8 cellular contexts compared by ENCODE assay signal in genomic region chr11:1573847-1574255, GRCh38. TPM values are rescaled to one million over a fixed set of nuclear protein-coding genes. Genes with fewer than 3 reads are reported as not detected.
DNase-seq lines count a peak whose midpoint lies in the region; ATAC-seq and TF ChIP-seq lines count a peak whose summit lies in the region.

No MANE protein-coding gene starts in this region.

- CTCF ChIA-PET in CD4-positive, alpha-beta T cell (lab: Charles Lee) = interaction anchor here (1.1 to 3.0 kb wide), 14 partner anchors 9 to 268 kb away, joined by 3 to 83 read pairs (median 6); no protein-coding TSS in a partner anchor

- peak overlapping the region; percentile 87 for H3K4me3 Mint-ChIP-seq in CD4-positive, alpha-beta T cell
- peak overlapping the region; percentile 64 for H3K4me3 Mint-ChIP-seq in chondrocyte (ENCODE audit: unreplicated experiment)
- H3K4me3 Mint-ChIP-seq in natural killer cell = peak overlapping the region; percentile 78

- H3K9me3 ChIP-seq in CD4-positive, alpha-beta T cell (ENCODE audit: control insufficient read depth, low read length) = peaks cover 7% of the 10 kb centered on the region

- POLR2A ChIA-PET in CD4-positive, alpha-beta T cell (lab: Charles Lee) = interaction anchor here (0.9 to 3.2 kb wide), 6 partner anchors 11 to 277 kb away, joined by 3 to 34 read pairs (median 4); partner anchors contain the start of gene KRTAP5-1

- peak overlapping the region; percentile 89 for H3K27ac Mint-ChIP-seq in CD4-positive, alpha-beta T cell
- H3K27ac Mint-ChIP-seq in chondrocyte (ENCODE audit: unreplicated experiment) (no peak overlapping the region), natural killer cell (peak overlapping the region; percentile 76 to 94)

- TF ChIP-seq CTCF in CD4-positive, alpha-beta T cell (IDR thresholded peaks at IDR 0.05) = no peak
- no peak for TF ChIP-seq CTCF in chondrocyte (IDR thresholded peaks at IDR 0.05)
- TF ChIP-seq CTCF in natural killer cell (IDR thresholded peaks at IDR 0.05) = no peak

- no peaks in the 10 kb centered on the region for H3K9me3 Mint-ChIP-seq in CD4-positive, alpha-beta T cell
- peaks cover 7% of the 10 kb centered on the region for H3K9me3 Mint-ChIP-seq in chondrocyte (ENCODE audit: low read depth)
- H3K9me3 Mint-ChIP-seq in natural killer cell = no peaks in the 10 kb centered on the region

- H3K27ac ChIP-seq in CD4-positive, alpha-beta T cell (ENCODE audit: low read depth, low read length) = peak overlapping the region; percentile 82

- no peaks in the 10 kb centered on the region for H3K27me3 Mint-ChIP-seq in CD4-positive, alpha-beta T cell
- H3K27me3 Mint-ChIP-seq in chondrocyte (ENCODE audit: low read depth) (no peaks in the 10 kb centered on the region), natural killer cell (ENCODE audit: low read depth in 2 of 2) (peaks cover 0 to 17% of the 10 kb centered on the region in 2 donors)

- no peaks in the 10 kb centered on the region for H3K27me3 ChIP-seq in CD4-positive, alpha-beta T cell (ENCODE audit: control insufficient read depth, insufficient read depth, low read length)

- no peak for ATAC-seq in CD4-positive, alpha-beta T cell (ENCODE audit: poor library complexity)
- ATAC-seq in natural killer cell = no peak
- ATAC-seq in GM19351 (IDR thresholded peaks at IDR 0.05; ENCODE audit: unreplicated experiment) = no peak
- no peak for ATAC-seq in GM19463 (IDR thresholded peaks at IDR 0.05; ENCODE audit: unreplicated experiment)
- no peak for ATAC-seq in GM19035 (IDR thresholded peaks at IDR 0.05; ENCODE audit: unreplicated experiment)
- ATAC-seq in HG03039 (IDR thresholded peaks at IDR 0.05; ENCODE audit: unreplicated experiment) = no peak

- no peaks in the 10 kb centered on the region for H3K36me3 Mint-ChIP-seq in CD4-positive, alpha-beta T cell (ENCODE audit: low read depth)
- H3K36me3 Mint-ChIP-seq in chondrocyte (ENCODE audit: low read depth) (peaks cover 5% of the 10 kb centered on the region), natural killer cell (no peaks in the 10 kb centered on the region)

- DNase-seq in CD4-positive, alpha-beta T cell = peak in 1 of 10 experiments; percentile 29
- peak; percentile 56 for DNase-seq in M059J (ENCODE audit: low read depth)
- peak; percentile 79 for DNase-seq in chondrocyte (ENCODE audit: low spot score)
- DNase-seq in natural killer cell = no peak

- H3K4me1 Mint-ChIP-seq in CD4-positive, alpha-beta T cell (ENCODE audit: low read depth) = peaks cover 24% of the 10 kb centered on the region
- peaks cover 28% of the 10 kb centered on the region for H3K4me1 Mint-ChIP-seq in chondrocyte (ENCODE audit: low read depth)
- peaks cover 4 to 32% of the 10 kb centered on the region in 2 donors for H3K4me1 Mint-ChIP-seq in natural killer cell

- intact Hi-C loops in CD4-positive, alpha-beta T cell (cut with DNase I, micrococcal nuclease) = loop anchor here (1.0 to 10.0 kb wide), 11 partner anchors 28 to 729 kb away; partner anchors contain the start of genes AP2A2 (in 1 of the 2), CTSD (in 1 of the 2), POLR2L (in 1 of the 2) and TOLLIP (in 1 of the 2)
- intact Hi-C loops in natural killer cell (cut with micrococcal nuclease) = loop anchor here (2.0 to 5.0 kb wide), 3 partner anchors 27 to 372 kb away; partner anchors contain the start of gene LSP1

RNA-seq across cellular contexts. Expression of gene DUSP8, which starts 1.8 kb away (rescaled TPM):
- 10 to 100 TPM; 83.9 to 91.2 TPM for total RNA-seq in CD4-positive, alpha-beta T cell
- 1.2 and 3.5 TPM in 2 replicates for total RNA-seq in M059J (2014; rRNA removed; shearing (Covaris generic))
- total RNA-seq in chondrocyte (6.9 to 12.6 TPM (median 12.1 TPM) in 3 replicates), natural killer cell (10 to 100 TPM; 24.1 to 47.3 (median 38.4) TPM)

RNA-seq across cellular contexts. Expression of gene KRTAP5-1, which starts 11.2 kb away (rescaled TPM):
- not detected for total RNA-seq in CD4-positive, alpha-beta T cell
- not detected in 2 replicates for total RNA-seq in M059J (2014; rRNA removed; shearing (Covaris generic))
- total RNA-seq in chondrocyte (not detected in 3 replicates), natural killer cell (not detected)

RNA-seq across cellular contexts. Expression of gene KRTAP5-2, which starts 24.2 kb away (rescaled TPM):
- not detected for total RNA-seq in CD4-positive, alpha-beta T cell
- total RNA-seq in M059J (2014; rRNA removed; shearing (Covaris generic)) = not detected in 2 replicates
- not detected in 3 replicates for total RNA-seq in chondrocyte
- total RNA-seq in natural killer cell = not detected

RNA-seq across cellular contexts. Expression of gene KRTAP5-3, which starts 34.4 kb away (rescaled TPM):
- total RNA-seq in CD4-positive, alpha-beta T cell = not detected
- not detected in 2 replicates for total RNA-seq in M059J (2014; rRNA removed; shearing (Covaris generic))
- total RNA-seq in chondrocyte (not detected in 3 replicates), natural killer cell (not detected)

RNA-seq across cellular contexts. Expression of gene KRTAP5-4, which starts 48.1 kb away (rescaled TPM):
- not detected for total RNA-seq in CD4-positive, alpha-beta T cell
- total RNA-seq in M059J (2014; rRNA removed; shearing (Covaris generic)) = not detected in 2 replicates
- not detected in 3 replicates for total RNA-seq in chondrocyte
- not detected for total RNA-seq in natural killer cell
